28 cellular contexts compared by ENCODE assay signal in the genomic region with DNA sequence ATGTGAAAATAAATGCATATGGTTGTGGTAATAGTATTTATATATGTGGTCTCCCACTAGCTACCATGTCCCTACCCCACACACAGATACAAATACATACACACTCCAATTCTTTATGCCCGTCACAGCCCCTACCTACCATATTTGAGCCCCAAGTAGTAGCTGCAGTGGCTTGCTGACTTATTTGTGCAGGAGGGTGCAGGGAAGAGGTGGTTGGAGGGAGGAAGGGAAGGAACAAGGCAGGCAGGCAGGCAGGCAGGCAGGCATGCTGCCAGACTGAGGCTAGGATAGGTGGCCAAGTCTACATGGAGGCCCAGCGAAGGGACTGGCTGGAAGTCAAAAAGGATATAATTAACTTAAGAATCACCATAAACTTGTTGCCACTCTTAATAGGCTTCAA.
"Had no signal": no experiment of that assay in that cellular context is flagged by ENCODE, and none has a peak within 500 bp of the region (broad histone marks: within the 10 kb centered on the region; RNA-seq: fewer than 3 reads in every experiment).

No MANE protein-coding gene starts in this region.

- H3K27ac Mint-ChIP-seq: naive thymus-derived CD8-positive, alpha-beta T cell; nephron progenitor cell; neural progenitor cell; stimulated activated naive B cell treated with anti-CD40 and anti-IgM and Interleukin-4, amounts not matched to agents 10 μg/mL and 1 μg/mL and 100 μg/mL, for 72 hours had no signal

- H3K9me3 ChIP-seq: heart right ventricle, lower lobe of right lung, neutrophil, pancreas, prostate gland, right lobe of liver, stomach, testis, thyroid gland, transverse colon, upper lobe of left lung had no signal

- H3K4me3 ChIP-seq: heart right ventricle, hepatocyte, lower lobe of right lung, neural progenitor cell, pancreas, prostate gland, right lobe of liver, smooth muscle cell, stomach, testis, thyroid gland, transverse colon, upper lobe of left lung had no signal

- ATAC-seq: heart right ventricle; left lobe of liver; lower lobe of right lung; naive thymus-derived CD8-positive, alpha-beta T cell; pancreas; right lobe of liver; stimulated activated naive B cell treated with anti-CD40 and anti-IgM and Interleukin-4, amounts not matched to agents 10 μg/mL and 1 μg/mL and 100 μg/mL, for 72 hours; stimulated activated naive CD8-positive, alpha-beta T cell treated with anti-CD3 and anti-CD28 coated beads, Interleukin-15, Interleukin-2, amounts not matched to agents 100 U/mL and 50 U/mL, for 24 hours had no signal

- H3K4me1 Mint-ChIP-seq: stimulated activated naive B cell treated with anti-CD40 and anti-IgM and Interleukin-4, amounts not matched to agents 10 μg/mL and 1 μg/mL and 100 μg/mL, for 72 hours had no signal

- H3K27me3 ChIP-seq: hepatocyte, neural progenitor cell, pancreas, right lobe of liver, testis, thyroid gland, transverse colon, upper lobe of left lung had no signal

- H3K27ac ChIP-seq: heart right ventricle, lower lobe of right lung, neural progenitor cell, neutrophil, pancreas, prostate gland, right lobe of liver, stomach, testis, thyroid gland, transverse colon, upper lobe of left lung had no signal

- H3K9me3 Mint-ChIP-seq: naive thymus-derived CD8-positive, alpha-beta T cell; nephron progenitor cell; neural progenitor cell; stimulated activated naive B cell treated with anti-CD40 and anti-IgM and Interleukin-4, amounts not matched to agents 10 μg/mL and 1 μg/mL and 100 μg/mL, for 72 hours had no signal

- H3K36me3 ChIP-seq: heart right ventricle, lower lobe of right lung, neural progenitor cell, neutrophil, pancreas, prostate gland, right lobe of liver, stomach, thyroid gland, transverse colon, upper lobe of left lung had no signal

- H3K36me3 Mint-ChIP-seq: naive thymus-derived CD8-positive, alpha-beta T cell; neural progenitor cell; stimulated activated naive B cell treated with anti-CD40 and anti-IgM and Interleukin-4, amounts not matched to agents 10 μg/mL and 1 μg/mL and 100 μg/mL, for 72 hours had no signal

- H3K4me3 Mint-ChIP-seq: naive thymus-derived CD8-positive, alpha-beta T cell; nephron progenitor cell; neural progenitor cell; stimulated activated naive B cell treated with anti-CD40 and anti-IgM and Interleukin-4, amounts not matched to agents 10 μg/mL and 1 μg/mL and 100 μg/mL, for 72 hours had no signal

- DNase-seq: heart right ventricle; islet precursor cell; lower lobe of right lung; mammary epithelial cell; mesenchymal stem cell; naive thymus-derived CD8-positive, alpha-beta T cell; occipital lobe; pancreas; posterior cingulate gyrus; retina; right lobe of liver; stimulated activated CD4-positive, alpha-beta T cell treated with anti-CD3 and anti-CD28 coated beads, Interleukin-15, amount 100 ng/mL, for 24 hours; stimulated activated CD4-positive, alpha-beta T cell treated with anti-CD3 and anti-CD28 coated beads, Interleukin-2, amount 100 ng/mL, for 24 hours; stimulated activated CD4-positive, alpha-beta T cell treated with anti-CD3 and anti-CD28 coated beads, Interleukin-4, amount 100 ng/mL, for 1 hour; stimulated activated naive B cell treated with anti-CD40 and anti-IgM and Interleukin-4, amounts not matched to agents 10 μg/mL and 1 μg/mL and 100 μg/mL, for 72 hours; stimulated activated naive CD8-positive, alpha-beta T cell treated with anti-CD3 and anti-CD28 coated beads, Interleukin-15, Interleukin-2, amounts not matched to agents 100 U/mL and 50 U/mL, for 24 hours; stomach; testis; thyroid gland; transverse colon; upper lobe of left lung had no signal

- H3K4me1 ChIP-seq: lower lobe of right lung, pancreas, prostate gland, right lobe of liver, stomach, thyroid gland, transverse colon, upper lobe of left lung had no signal
